In genomic region chr12:89524201-89525001, GRCh38 we compare ENCODE assay signal across 8 cellular contexts. TPM values are rescaled to one million over a fixed set of nuclear protein-coding genes. Genes with fewer than 3 reads are reported as not detected.
A peak's percentile ranks its signal among the peaks of the same experiment; 100 is the strongest.
DNase-seq lines count a peak whose midpoint lies in the region; ATAC-seq, FAIRE-seq and TF ChIP-seq lines count a peak whose summit lies in the region.

Gene GALNT4, minus strand, starts transcription at chr12:89524796. Its CDS starts 247 bp downstream, at chr12:89524549.

- no peaks in the 10 kb centered on the region for H3K27me3 Mint-ChIP-seq in activated T-helper 1 cell treated with anti-CD3 and anti-CD28 coated beads, Interleukin-12 subunit alpha, Interleukin-12 subunit beta, Interleukin-2, Interleukin-4 antibody, amounts not matched to agents 30 ng/mL and 10 ng/mL and 1 ng/mL, durations not matched to agents 14 hours and 24 hours and 36 hours (ENCODE audit: insufficient read depth)
- H3K27me3 Mint-ChIP-seq in naive thymus-derived CD8-positive, alpha-beta T cell: no peaks in the 10 kb centered on the region

- POLR2A ChIA-PET in naive thymus-derived CD8-positive, alpha-beta T cell (lab: Charles Lee): interaction anchor here (0.8 to 2.6 kb wide), 9 partner anchors 42 to 507 kb away, joined by 3 to 14 read pairs (median 3); partner anchors contain the start of gene ATP2B1

- peak; percentile 74 for ATAC-seq in GM19467 (IDR thresholded peaks at IDR 0.05; ENCODE audit: unreplicated experiment)
- ATAC-seq in naive thymus-derived CD8-positive, alpha-beta T cell: peak; percentile 70 to 76

- H3K9me3 Mint-ChIP-seq in activated T-helper 1 cell treated with anti-CD3 and anti-CD28 coated beads, Interleukin-12 subunit alpha, Interleukin-12 subunit beta, Interleukin-2, Interleukin-4 antibody, amounts not matched to agents 30 ng/mL and 10 ng/mL and 1 ng/mL, durations not matched to agents 14 hours and 24 hours and 36 hours: no peaks in the 10 kb centered on the region
- no peaks in the 10 kb centered on the region for H3K9me3 Mint-ChIP-seq in naive thymus-derived CD8-positive, alpha-beta T cell

- no peaks in the 10 kb centered on the region for H3K27me3 ChIP-seq in fibroblast of lung (ENCODE audit: control insufficient read depth, insufficient read depth, low read length)

- TF ChIP-seq CTCF in D721Med (IDR thresholded peaks at IDR 0.05; ENCODE audit: insufficient read depth, missing control alignments) (peak; percentile 59), fibroblast of lung (conservative IDR thresholded peaks at IDR 0.05 in 1 of 2, IDR thresholded peaks at IDR 0.05 in 1 of 2; ENCODE audit: low read depth in 1 of 2, low read length in 2 of 2) (peak; percentile 65 to 67)

- H3K4me2 ChIP-seq in fibroblast of lung (ENCODE audit: extremely low read depth, insufficient read depth, low read length): peak within 1 kb of the TSS; percentile 93

- peak within 1 kb of the TSS; percentile 80 for H3K27ac ChIP-seq in fibroblast of lung (ENCODE audit: insufficient read depth, low read length)

- FAIRE-seq in D721Med (lab: Jason Lieb, UNC) (no peak), RCC 7860 (lab: Jason Lieb, UNC) (no peak)

- intact Hi-C loops in activated T-helper 1 cell treated with anti-CD3 and anti-CD28 coated beads, Interleukin-12 subunit alpha, Interleukin-12 subunit beta, Interleukin-2, Interleukin-4 antibody, amounts not matched to agents 30 ng/mL and 10 ng/mL and 1 ng/mL, durations not matched to agents 14 hours and 24 hours and 36 hours (cut with micrococcal nuclease): loop anchor here (1.0 to 10.0 kb wide), 9 partner anchors 29 to 1487 kb away; a partner anchor contains a TSS

- H3K4me3 ChIP-seq in fibroblast of lung (replicated peaks in 1 of 4; ENCODE audit: control extremely low read depth in 1 of 4, insufficient read depth in 1 of 4, low read depth in 3 of 4, low read length in 4 of 4): peak within 1 kb of the TSS; percentile 72 to 91 (median 80)

- H3K9me3 ChIP-seq in fibroblast of lung (ENCODE audit: control insufficient read depth, insufficient read depth, low read depth, low read length): no peaks in the 10 kb centered on the region

- peak within 1 kb of the TSS; percentile 94 for H3K27ac Mint-ChIP-seq in activated T-helper 1 cell treated with anti-CD3 and anti-CD28 coated beads, Interleukin-12 subunit alpha, Interleukin-12 subunit beta, Interleukin-2, Interleukin-4 antibody, amounts not matched to agents 30 ng/mL and 10 ng/mL and 1 ng/mL, durations not matched to agents 14 hours and 24 hours and 36 hours
- peak within 1 kb of the TSS; percentile 82 to 96 (median 94) for H3K27ac Mint-ChIP-seq in naive thymus-derived CD8-positive, alpha-beta T cell

- peak within 1 kb of the TSS; percentile 62 for H3K9ac ChIP-seq in fibroblast of lung (ENCODE audit: insufficient read depth, low read length)

- peaks cover 21% of the 10 kb centered on the region for H3K36me3 Mint-ChIP-seq in activated T-helper 1 cell treated with anti-CD3 and anti-CD28 coated beads, Interleukin-12 subunit alpha, Interleukin-12 subunit beta, Interleukin-2, Interleukin-4 antibody, amounts not matched to agents 30 ng/mL and 10 ng/mL and 1 ng/mL, durations not matched to agents 14 hours and 24 hours and 36 hours (ENCODE audit: low read depth)
- peaks cover 7 to 20% (median 13%) of the 10 kb centered on the region in 3 donors for H3K36me3 Mint-ChIP-seq in naive thymus-derived CD8-positive, alpha-beta T cell

- H4K20me1 ChIP-seq in fibroblast of lung (ENCODE audit: control insufficient read depth, extremely low read depth, insufficient read depth, low read length): no peaks in the 10 kb centered on the region

- H3K36me3 ChIP-seq in fibroblast of lung (ENCODE audit: control insufficient read depth, insufficient read depth, low read length): peaks cover 2% of the 10 kb centered on the region

- peak within 1 kb of the TSS; percentile 99 for H2AFZ ChIP-seq in fibroblast of lung (ENCODE audit: low read length)

- H3K4me1 Mint-ChIP-seq in activated T-helper 1 cell treated with anti-CD3 and anti-CD28 coated beads, Interleukin-12 subunit alpha, Interleukin-12 subunit beta, Interleukin-2, Interleukin-4 antibody, amounts not matched to agents 30 ng/mL and 10 ng/mL and 1 ng/mL, durations not matched to agents 14 hours and 24 hours and 36 hours (ENCODE audit: low read depth): peaks cover 42% of the 10 kb centered on the region
- H3K4me1 Mint-ChIP-seq in naive thymus-derived CD8-positive, alpha-beta T cell: peaks cover 23 to 70% (median 56%) of the 10 kb centered on the region in 4 donors

- peaks cover 26% of the 10 kb centered on the region for H3K79me2 ChIP-seq in fibroblast of lung (ENCODE audit: control insufficient read depth, insufficient read depth, low read length)

- DNase-seq in D721Med (ENCODE audit: insufficient read length, low spot score) (peak; percentile 31), HPDE6-E6E7 (ENCODE audit: extremely low spot score) (peak; percentile 90), RCC 7860 (ENCODE audit: low spot score) (peak; percentile 45), fibroblast of lung (ENCODE audit: low read depth in 2 of 2) (peak; percentile 84 to 88)
- peak; percentile 74 for DNase-seq in activated T-helper 1 cell treated with anti-CD3 and anti-CD28 coated beads, Interleukin-12 subunit alpha, Interleukin-12 subunit beta, Interleukin-2, Interleukin-4 antibody, amounts not matched to agents 30 ng/mL and 10 ng/mL and 1 ng/mL, durations not matched to agents 14 hours and 24 hours and 36 hours (ENCODE audit: low spot score)
- peak; percentile 52 to 82 (median 70) for DNase-seq in naive thymus-derived CD8-positive, alpha-beta T cell
- DNase-seq in stimulated activated naive CD4-positive, alpha-beta T cell (lab: John Stamatoyannopoulos, UW): peak; percentile 48 to 79 (median 61)

- peaks cover 12% of the 10 kb centered on the region for H3K4me1 ChIP-seq in fibroblast of lung (ENCODE audit: control insufficient read depth, extremely low read depth, insufficient read depth, low read length)

- H3K4me3 Mint-ChIP-seq in activated T-helper 1 cell treated with anti-CD3 and anti-CD28 coated beads, Interleukin-12 subunit alpha, Interleukin-12 subunit beta, Interleukin-2, Interleukin-4 antibody, amounts not matched to agents 30 ng/mL and 10 ng/mL and 1 ng/mL, durations not matched to agents 14 hours and 24 hours and 36 hours: peak within 1 kb of the TSS; percentile 92
- H3K4me3 Mint-ChIP-seq in naive thymus-derived CD8-positive, alpha-beta T cell: peak within 1 kb of the TSS; percentile 83 to 99 (median 95)

RNA-seq across cellular contexts. Expression of gene GALNT4, which starts in this region (rescaled TPM):
- total RNA-seq in activated T-helper 1 cell treated with anti-CD3 and anti-CD28 coated beads, Interleukin-12 subunit alpha, Interleukin-12 subunit beta, Interleukin-2, Interleukin-4 antibody, amounts not matched to agents 30 ng/mL and 10 ng/mL and 1 ng/mL, durations not matched to agents 14 hours and 24 hours and 36 hours: 8.7 TPM in 2 replicates
- total RNA-seq in fibroblast of lung: 10.8 and 16.0 TPM in 2 replicates
- polyA plus RNA-seq in fibroblast of lung: 7.0 and 9.1 TPM in 2 replicates
- polyA plus RNA-seq in fibroblast of lung (2012): 5.1 and 6.9 TPM in 2 replicates
- 1.3 TPM in 2 replicates for polyA minus RNA-seq in fibroblast of lung (ENCODE audit: low replicate concordance)
- total RNA-seq in naive thymus-derived CD8-positive, alpha-beta T cell: 1 to 10 TPM; 7.3 to 7.7 TPM
- polyA plus RNA-seq in naive thymus-derived CD8-positive, alpha-beta T cell: 1 to 10 TPM; 2.0 to 2.6 (median 2.4) TPM

Comparison
In these comparisons a context has a peak if more than half of its experiments do, and no peak if none do; other contexts are left out.
1. Peak in every context shown above with its lines: DNase-seq, ATAC-seq, H3K4me3 ChIP-seq and H3K27ac ChIP-seq.
2. DNase-seq: peak in every context shown above with its lines; median percentile 90 in HPDE6-E6E7; 86 in fibroblast of lung; 74 in activated T-helper 1 cell treated with anti-CD3 and anti-CD28 coated beads, Interleukin-12 subunit alpha, Interleukin-12 subunit beta, Interleukin-2, Interleukin-4 antibody, amounts not matched to agents 30 ng/mL and 10 ng/mL and 1 ng/mL, durations not matched to agents 14 hours and 24 hours and 36 hours; 70 in naive thymus-derived CD8-positive, alpha-beta T cell; 61 in stimulated activated naive CD4-positive, alpha-beta T cell; 45 in RCC 7860; 31 in D721Med.